ENCODE assay signal across 15 cellular contexts in genomic region chr14:63735720-63736119, GRCh38. TPM values are rescaled to one million over a fixed set of nuclear protein-coding genes. Genes with fewer than 3 reads are reported as not detected.
DNase-seq lines count a peak whose midpoint lies in the region; ATAC-seq and TF ChIP-seq lines count a peak whose summit lies in the region.
"Had no signal": no experiment of that assay in that cellular context is flagged by ENCODE, and none has a peak within 500 bp of the region (broad histone marks: within the 10 kb centered on the region; RNA-seq: fewer than 3 reads in every experiment).

No MANE protein-coding gene starts in this region.

- no peaks in the 10 kb centered on the region for H3K9me3 ChIP-seq in body of pancreas
- no peaks in the 10 kb centered on the region for H3K9me3 ChIP-seq in prostate gland
- H3K9me3 ChIP-seq: Caco-2 had no signal

- H3K27ac ChIP-seq in body of pancreas (no peak overlapping the region), prostate gland (no peak overlapping the region)
- H3K27ac ChIP-seq: 22Rv1, GM23248 had no signal

- H3K4me1 Mint-ChIP-seq in stimulated activated naive CD8-positive, alpha-beta T cell treated with anti-CD3 and anti-CD28 coated beads, Interleukin-15, amount 100 ng/mL, for 72 hours: peaks cover 15% of the 10 kb centered on the region

- H3K36me3 ChIP-seq in body of pancreas (replicated peaks in 1 of 2; ENCODE audit: insufficient read depth in 1 of 2, low read depth in 2 of 2) (no peaks in the 10 kb centered on the region), prostate gland (no peaks in the 10 kb centered on the region)

- H3K27me3 ChIP-seq in body of pancreas (no peaks in the 10 kb centered on the region), prostate gland (replicated peaks; ENCODE audit: insufficient read depth) (no peaks in the 10 kb centered on the region)

- WGBS in body of pancreas, 2 donors: 21% methylated on average over 5 of the region's 5 CpGs
- 63% methylated on average over 5 of the region's 5 CpGs for WGBS in prostate gland

- TF ChIP-seq CTCF in body of pancreas (IDR thresholded peaks at IDR 0.05): no peak
- TF ChIP-seq CTCF in prostate gland (IDR thresholded peaks at IDR 0.05): no peak

- H3K4me1 ChIP-seq in body of pancreas: peaks cover 8% of the 10 kb centered on the region
- H3K4me1 ChIP-seq in prostate gland (replicated peaks): no peaks in the 10 kb centered on the region
- H3K4me1 ChIP-seq: Caco-2 had no signal

- no peaks in the 10 kb centered on the region for H3K9me3 Mint-ChIP-seq in stimulated activated naive CD8-positive, alpha-beta T cell treated with anti-CD3 and anti-CD28 coated beads, Interleukin-15, amount 100 ng/mL, for 72 hours
- H3K9me3 Mint-ChIP-seq: CD8-positive, alpha-beta memory T cell; H9 had no signal

- H3K27ac Mint-ChIP-seq in stimulated activated naive CD8-positive, alpha-beta T cell treated with anti-CD3 and anti-CD28 coated beads, Interleukin-15, amount 100 ng/mL, for 72 hours: no peak overlapping the region
- H3K27ac Mint-ChIP-seq: CD8-positive, alpha-beta memory T cell; H9 had no signal

- no peak for ATAC-seq in body of pancreas
- no peak for ATAC-seq in stimulated activated naive CD8-positive, alpha-beta T cell treated with anti-CD3 and anti-CD28 coated beads, Interleukin-15, amount 100 ng/mL, for 72 hours

- no peaks in the 10 kb centered on the region for H3K27me3 Mint-ChIP-seq in stimulated activated naive CD8-positive, alpha-beta T cell treated with anti-CD3 and anti-CD28 coated beads, Interleukin-15, amount 100 ng/mL, for 72 hours
- H3K27me3 Mint-ChIP-seq: CD8-positive, alpha-beta memory T cell had no signal

- TF ChIP-seq POLR2A in body of pancreas (IDR thresholded peaks at IDR 0.05) (no peak), prostate gland (IDR thresholded peaks at IDR 0.05) (no peak)

- intact Hi-C loops in body of pancreas (cut with DNase I): no loop called here
- intact Hi-C loops in prostate gland (cut with DNase I): no loop called here

- H3K4me3 ChIP-seq in body of pancreas: no peak overlapping the region
- H3K4me3 ChIP-seq in prostate gland: no peak overlapping the region
- H3K4me3 ChIP-seq: GM23248 had no signal

- DNase-seq in NCI-H748 (lab: John Stamatoyannopoulos, UW; ENCODE audit: unreplicated experiment) (peak; percentile 3), NCI-H748 treated with DMSO at 0.1 percent for 48 hours (lab: John Stamatoyannopoulos, UW) (no peak), body of pancreas (peak; percentile 25 to 55 (median 38)), prostate gland (ENCODE audit: low spot score) (peak; percentile 62), amygdala (lab: John Stamatoyannopoulos, UW) (no peak)
- DNase-seq in activated T-cell treated with anti-CD3 and anti-CD28 coated beads, Interleukin-2, amount 50 U/mL, for 1 hour: no peak
- DNase-seq in stimulated activated naive CD8-positive, alpha-beta T cell treated with anti-CD3 and anti-CD28 coated beads, Interleukin-15, amount 100 ng/mL, for 72 hours: no peak
- DNase-seq: Caco-2; CD8-positive, alpha-beta memory T cell; DND-41; GF-D8; GM23248; H9; IMR-90 had no signal

- no peak overlapping the region for H3K4me3 Mint-ChIP-seq in stimulated activated naive CD8-positive, alpha-beta T cell treated with anti-CD3 and anti-CD28 coated beads, Interleukin-15, amount 100 ng/mL, for 72 hours
- H3K4me3 Mint-ChIP-seq: CD8-positive, alpha-beta memory T cell; H9 had no signal

RNA-seq across cellular contexts. Expression of gene SGPP1, which starts 7.9 kb away (rescaled TPM):
- total RNA-seq in body of pancreas: 10 to 100 TPM; 23.1 to 24.4 TPM
- total RNA-seq in prostate gland: 10 to 100 TPM; 19.7 to 37.5 TPM

Comparison
In these comparisons a context has a peak if more than half of its experiments do, and no peak if none do; other contexts are left out.
1. DNase-seq: peak in NCI-H748 (single experiment), body of pancreas (4 of 4) and prostate gland (single experiment); none in NCI-H748 treated with DMSO at 0.1 percent for 48 hours (single experiment), activated T-cell treated with anti-CD3 and anti-CD28 coated beads, Interleukin-2, amount 50 U/mL, for 1 hour (single experiment), stimulated activated naive CD8-positive, alpha-beta T cell treated with anti-CD3 and anti-CD28 coated beads, Interleukin-15, amount 100 ng/mL, for 72 hours (0 of 2) and amygdala (0 of 56).